ENCODE assay signal across 1 cellular context in the genomic region with DNA sequence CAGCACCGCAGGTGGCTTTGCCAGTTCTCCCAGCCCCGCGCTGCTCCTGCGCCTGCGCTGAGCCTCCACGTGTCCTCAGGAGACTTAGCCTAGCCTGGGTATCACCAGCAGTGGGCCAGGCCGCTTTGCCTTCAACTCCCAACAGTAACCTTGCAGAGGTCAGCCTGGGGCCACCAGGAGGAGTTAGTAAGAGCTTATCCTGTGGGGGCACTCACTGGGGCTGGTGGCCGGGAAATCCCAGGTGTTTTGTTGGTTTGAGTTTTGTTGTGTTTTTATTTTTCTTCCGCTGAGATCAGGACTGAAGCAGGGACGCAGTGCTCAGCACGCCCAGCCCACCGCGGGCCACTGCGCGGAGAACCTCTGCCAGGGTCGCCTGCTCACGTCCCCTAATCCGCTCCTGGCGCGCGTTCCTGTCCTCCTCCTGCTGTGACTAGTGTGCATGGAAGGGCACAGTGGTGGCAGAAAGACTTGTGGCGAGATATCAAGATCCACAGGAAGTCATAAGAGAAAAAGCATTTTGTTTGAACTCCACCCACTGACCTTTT.
TF ChIP-seq lines count a peak whose summit lies in the region.

No MANE protein-coding gene starts in this region.

TF ChIP-seq in endothelial cell of umbilical vein, 7 proteins besides CTCF, POLR2A, EP300 and RAD21 (continued from another document):
- TF ChIP-seq JUN (IDR thresholded peaks at IDR 0.05; ENCODE audit: borderline replicate concordance, insufficient read depth, insufficient read length, low read depth) = no peak
- TF ChIP-seq, protein P1, sequence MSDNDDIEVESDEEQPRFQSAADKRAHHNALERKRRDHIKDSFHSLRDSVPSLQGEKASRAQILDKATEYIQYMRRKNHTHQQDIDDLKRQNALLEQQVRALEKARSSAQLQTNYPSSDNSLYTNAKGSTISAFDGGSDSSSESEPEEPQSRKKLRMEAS (IDR thresholded peaks at IDR 0.05; ENCODE audit: insufficient read depth, insufficient read length) = no peak
- no peak for TF ChIP-seq MYC (IDR thresholded peaks at IDR 0.05; ENCODE audit: low read depth, low read length)
- no peak for TF ChIP-seq FOS (IDR thresholded peaks at IDR 0.05; ENCODE audit: borderline replicate concordance, insufficient read depth, low read length)
- TF ChIP-seq EZH2 (IDR thresholded peaks at IDR 0.05; ENCODE audit: borderline replicate concordance, low read depth, low read length, severe bottlenecking) = no peak
- TF ChIP-seq POLR2AphosphoS5 (IDR thresholded peaks at IDR 0.05; ENCODE audit: insufficient read depth, low read depth, low read length) = no peak
